ENCODE assay signal across 16 cellular contexts in the genomic region with DNA sequence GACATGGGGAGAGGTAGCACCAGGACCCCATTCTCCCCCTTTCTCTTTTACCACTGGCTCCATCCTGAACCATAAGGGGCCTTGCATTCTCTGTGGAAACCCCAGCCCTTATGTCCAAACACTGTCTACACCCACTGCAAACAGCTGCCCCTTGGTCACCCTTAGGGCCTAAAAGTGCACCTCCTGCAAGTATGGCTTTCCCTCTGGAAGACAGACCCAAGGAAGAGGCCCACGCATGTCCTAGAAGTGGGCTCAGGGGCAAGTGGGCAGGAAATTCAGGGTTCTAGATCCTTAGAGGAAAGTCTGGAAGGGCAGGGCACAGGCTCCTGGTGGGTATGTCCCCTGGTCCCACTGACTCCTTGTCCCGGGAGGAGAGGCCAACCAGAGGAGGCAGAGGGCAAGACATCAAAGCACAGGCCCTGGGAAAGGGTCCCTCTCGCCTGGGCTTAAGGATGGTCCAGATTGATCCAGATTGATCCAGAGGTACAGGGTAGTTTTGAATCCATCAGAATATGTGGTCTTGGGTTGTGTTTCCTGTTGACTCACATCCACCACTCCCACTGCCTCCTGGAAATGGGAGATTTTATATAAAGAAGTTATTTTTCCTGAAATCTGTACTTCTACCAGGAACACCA.
DNase-seq lines count a peak whose midpoint lies in the region; ATAC-seq and TF ChIP-seq lines count a peak whose summit lies in the region.
"Had no signal": no experiment of that assay in that cellular context is flagged by ENCODE, and none has a peak within 500 bp of the region (broad histone marks: within the 10 kb centered on the region; RNA-seq: fewer than 3 reads in every experiment).

No MANE protein-coding gene starts in this region.

- H3K79me2 ChIP-seq in SU-DHL-6 (ENCODE audit: insufficient read depth, low read length): no peaks in the 10 kb centered on the region

- WGBS in right cardiac atrium: 90% methylated on average over 3 of the region's 3 CpGs

- H3F3A ChIP-seq in SU-DHL-6 (ENCODE audit: insufficient read depth): no peaks in the 10 kb centered on the region

- H2AFZ ChIP-seq in SU-DHL-6 (ENCODE audit: low read depth, low read length, severe bottlenecking): no peak overlapping the region

- no peaks in the 10 kb centered on the region for H3K9me3 ChIP-seq in right cardiac atrium (ENCODE audit: control insufficient read depth, low read length)
- H3K9me3 ChIP-seq in SU-DHL-6 (ENCODE audit: insufficient read depth, low read length): no peaks in the 10 kb centered on the region
- H3K9me3 ChIP-seq in vagina: no peaks in the 10 kb centered on the region
- H3K9me3 ChIP-seq: A549 had no signal

- TF ChIP-seq CTCF in SU-DHL-6 (IDR thresholded peaks at IDR 0.05; ENCODE audit: insufficient read depth, low read length, poor library complexity, severe bottlenecking): no peak
- TF ChIP-seq CTCF in vagina (IDR thresholded peaks at IDR 0.05): no peak

- no peak overlapping the region for H3K27ac ChIP-seq in right cardiac atrium (ENCODE audit: low read length)
- H3K27ac ChIP-seq in SU-DHL-6 (ENCODE audit: low read depth, low read length): peak overlapping the region; percentile 63
- no peak overlapping the region for H3K27ac ChIP-seq in vagina
- H3K27ac ChIP-seq: A549, HL-60, RWPE1 had no signal

- TF ChIP-seq POLR2A in vagina (IDR thresholded peaks at IDR 0.05): no peak

- ATAC-seq in right cardiac atrium (no peak), GM18520 (IDR thresholded peaks at IDR 0.05; ENCODE audit: unreplicated experiment) (no peak)
- ATAC-seq: A549, PC-3 had no signal

- H3K36me3 ChIP-seq in SU-DHL-6 (ENCODE audit: low read length) (no peaks in the 10 kb centered on the region), vagina (no peaks in the 10 kb centered on the region)

- H3K4me3 ChIP-seq in right cardiac atrium (ENCODE audit: low read length): no peak overlapping the region
- H3K4me3 ChIP-seq in SU-DHL-6 (ENCODE audit: insufficient read depth, low read length, poor library complexity, severe bottlenecking): no peak overlapping the region
- no peak overlapping the region for H3K4me3 ChIP-seq in vagina
- H3K4me3 ChIP-seq: A549 had no signal

- peak overlapping the region; percentile 35 for H3K4me2 ChIP-seq in SU-DHL-6 (ENCODE audit: low read depth, low read length, poor library complexity, severe bottlenecking)
- H3K4me2 ChIP-seq: A549 had no signal

- no peaks in the 10 kb centered on the region for H3K27me3 ChIP-seq in right cardiac atrium (ENCODE audit: control insufficient read depth, insufficient read depth)
- H3K27me3 ChIP-seq in SU-DHL-6 (ENCODE audit: low read length): no peaks in the 10 kb centered on the region
- H3K27me3 ChIP-seq in vagina: no peaks in the 10 kb centered on the region

- H3K4me1 ChIP-seq in right cardiac atrium (ENCODE audit: control insufficient read depth, insufficient read depth, low read length): no peaks in the 10 kb centered on the region
- H3K4me1 ChIP-seq in vagina: no peaks in the 10 kb centered on the region
- H3K4me1 ChIP-seq: A549 had no signal

- DNase-seq in cardiac septum (ENCODE audit: low spot score) (peak; percentile 10), right cardiac atrium (no peak), mesenteric fat pad (ENCODE audit: low spot score) (peak; percentile 24), vagina (ENCODE audit: extremely low spot score in 2 of 2) (peak; percentile 60 to 95), HuH-7 (ENCODE audit: low spot score) (no peak), SW480 (ENCODE audit: low spot score) (no peak)
- DNase-seq: HCEC 1CT, NCI-H1105 treated with DMSO at 0.1 percent for 48 hours, NCI-H1694 treated with DMSO at 0.1 percent for 48 hours, NCI-H345, PC-3 had no signal

- no peak overlapping the region for H3K9ac ChIP-seq in SU-DHL-6 (ENCODE audit: low read length)

- intact Hi-C loops in cardiac septum (cut with DNase I) (no loop called here), right cardiac atrium (cut with DNase I) (no loop called here), vagina (cut with DNase I) (no loop called here)

- no peaks in the 10 kb centered on the region for H3K9me2 ChIP-seq in SU-DHL-6 (replicated peaks; ENCODE audit: insufficient read depth, low read length)

- no peaks in the 10 kb centered on the region for H4K20me1 ChIP-seq in SU-DHL-6 (ENCODE audit: low read depth, low read length)

Comparison
In these comparisons a context has a peak if more than half of its experiments do, and no peak if none do; other contexts are left out.
1. DNase-seq: peak in cardiac septum (single experiment), mesenteric fat pad (single experiment) and vagina (2 of 2); none in right cardiac atrium (0 of 3), HuH-7 (single experiment) and SW480 (single experiment).